9 cellular contexts compared by ENCODE assay signal in the genomic region with DNA sequence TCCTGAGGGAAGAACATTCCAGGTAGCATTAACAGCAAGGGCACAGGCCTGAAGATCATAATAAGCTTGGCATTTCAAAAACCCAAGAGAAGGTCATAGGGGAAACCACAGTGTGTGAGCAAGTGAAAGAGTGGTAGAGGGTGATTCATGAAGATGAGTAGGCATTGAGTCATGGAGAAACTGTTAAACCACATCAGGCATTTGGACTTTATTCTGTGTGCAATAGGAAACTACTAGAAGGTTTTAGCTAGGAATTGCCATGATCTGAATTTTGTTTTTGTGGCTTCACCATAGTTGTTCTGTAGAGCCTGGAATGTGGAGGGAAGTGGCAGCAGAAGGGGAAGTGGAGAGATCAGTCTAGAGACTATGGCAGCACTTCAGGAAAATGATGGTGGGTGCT.
A peak's percentile ranks its signal among the peaks of the same experiment; 100 is the strongest.
DNase-seq lines count a peak whose midpoint lies in the region.
"Had no signal": no experiment of that assay in that cellular context is flagged by ENCODE, and none has a peak within 500 bp of the region (broad histone marks: within the 10 kb centered on the region; RNA-seq: fewer than 3 reads in every experiment).

No MANE protein-coding gene starts in this region.

- H3K9me3 Mint-ChIP-seq in activated CD4-positive, alpha-beta memory T cell treated with anti-CD3 and anti-CD28 coated beads, Interleukin-2, amount 10 ng/mL, durations not matched to agents 7 days and 5 days, result no peaks in the 10 kb centered on the region
- peaks cover 3% of the 10 kb centered on the region for H3K9me3 Mint-ChIP-seq in activated CD4-positive, alpha-beta memory T cell treated with anti-CD3 and anti-CD28 coated beads for 36 hours

- POLR2A ChIA-PET in activated CD4-positive, alpha-beta memory T cell treated with anti-CD3 and anti-CD28 coated beads, Interleukin-2, amount 10 ng/mL, durations not matched to agents 7 days and 5 days (lab: Charles Lee), result no interaction called here
- POLR2A ChIA-PET in activated CD4-positive, alpha-beta memory T cell treated with anti-CD3 and anti-CD28 coated beads for 36 hours (lab: Charles Lee), result interaction anchor here (0.7 kb wide), 1 partner anchor 222 kb away, joined by 3 read pairs; no protein-coding TSS in a partner anchor

- no peaks in the 10 kb centered on the region for H3K36me3 Mint-ChIP-seq in activated CD4-positive, alpha-beta memory T cell treated with anti-CD3 and anti-CD28 coated beads, Interleukin-2, amount 10 ng/mL, durations not matched to agents 7 days and 5 days (ENCODE audit: low read depth)
- no peaks in the 10 kb centered on the region for H3K36me3 Mint-ChIP-seq in activated CD4-positive, alpha-beta memory T cell treated with anti-CD3 and anti-CD28 coated beads for 36 hours
- H3K36me3 Mint-ChIP-seq: CD4-positive, CD25-positive, alpha-beta regulatory T cell had no signal

- peak overlapping the region; percentile 63 for H3K9ac ChIP-seq in adipocyte (ENCODE audit: low read length)

- intact Hi-C loops in activated CD4-positive, alpha-beta memory T cell treated with anti-CD3 and anti-CD28 coated beads for 36 hours (cut with micrococcal nuclease), result loop anchor here (5.0 kb wide), 1 partner anchor 360 kb away; a partner anchor contains a TSS

- no peak overlapping the region for H3K4me3 Mint-ChIP-seq in activated CD4-positive, alpha-beta memory T cell treated with anti-CD3 and anti-CD28 coated beads, Interleukin-2, amount 10 ng/mL, durations not matched to agents 7 days and 5 days
- H3K4me3 Mint-ChIP-seq in activated CD4-positive, alpha-beta memory T cell treated with anti-CD3 and anti-CD28 coated beads for 36 hours, result no peak overlapping the region
- H3K4me3 Mint-ChIP-seq: CD4-positive, CD25-positive, alpha-beta regulatory T cell had no signal

- no peaks in the 10 kb centered on the region for H3K27me3 ChIP-seq in adipocyte (replicated peaks; ENCODE audit: control insufficient read depth, insufficient read depth, low read length)

- peak overlapping the region; percentile 57 for H3K27ac Mint-ChIP-seq in activated CD4-positive, alpha-beta memory T cell treated with anti-CD3 and anti-CD28 coated beads, Interleukin-2, amount 10 ng/mL, durations not matched to agents 7 days and 5 days
- H3K27ac Mint-ChIP-seq in activated CD4-positive, alpha-beta memory T cell treated with anti-CD3 and anti-CD28 coated beads for 36 hours, result no peak overlapping the region
- H3K27ac Mint-ChIP-seq: CD4-positive, CD25-positive, alpha-beta regulatory T cell had no signal

- no peaks in the 10 kb centered on the region for H3K9me3 ChIP-seq in adipocyte (ENCODE audit: control insufficient read depth, low read length)

- peaks cover 8% of the 10 kb centered on the region for H3K4me1 Mint-ChIP-seq in activated CD4-positive, alpha-beta memory T cell treated with anti-CD3 and anti-CD28 coated beads, Interleukin-2, amount 10 ng/mL, durations not matched to agents 7 days and 5 days
- peaks cover 7% of the 10 kb centered on the region for H3K4me1 Mint-ChIP-seq in activated CD4-positive, alpha-beta memory T cell treated with anti-CD3 and anti-CD28 coated beads for 36 hours (ENCODE audit: low read depth)
- H3K4me1 Mint-ChIP-seq: CD4-positive, CD25-positive, alpha-beta regulatory T cell had no signal

- H3K27me3 Mint-ChIP-seq in activated CD4-positive, alpha-beta memory T cell treated with anti-CD3 and anti-CD28 coated beads, Interleukin-2, amount 10 ng/mL, durations not matched to agents 7 days and 5 days, result no peaks in the 10 kb centered on the region
- H3K27me3 Mint-ChIP-seq in activated CD4-positive, alpha-beta memory T cell treated with anti-CD3 and anti-CD28 coated beads for 36 hours, result peaks cover 5% of the 10 kb centered on the region
- H3K27me3 Mint-ChIP-seq: CD4-positive, CD25-positive, alpha-beta regulatory T cell had no signal

- H3K36me3 ChIP-seq in adipocyte (ENCODE audit: control insufficient read depth, insufficient read depth, low read length, severe bottlenecking), result no peaks in the 10 kb centered on the region

- DNase-seq in activated CD4-positive, alpha-beta memory T cell treated with anti-CD3 and anti-CD28 coated beads, Interleukin-2, amount 10 ng/mL, durations not matched to agents 7 days and 5 days, result no peak
- no peak for DNase-seq in activated CD4-positive, alpha-beta memory T cell treated with anti-CD3 and anti-CD28 coated beads for 36 hours
- DNase-seq in HS-5 (ENCODE audit: low read depth) (peak; percentile 97), adipocyte (ENCODE audit: low read depth) (peak; percentile 95), renal cortical epithelial cell (ENCODE audit: low read depth) (peak; percentile 100), RPMI8226 (no peak), DMS 273 (lab: John Stamatoyannopoulos, UW; ENCODE audit: unreplicated experiment) (no peak), NAMALWA (ENCODE audit: low spot score) (no peak)

- no peak overlapping the region for H3K4me3 ChIP-seq in adipocyte (ENCODE audit: low read length)

- CTCF ChIA-PET in activated CD4-positive, alpha-beta memory T cell treated with anti-CD3 and anti-CD28 coated beads, Interleukin-2, amount 10 ng/mL, durations not matched to agents 7 days and 5 days (lab: Charles Lee), result no interaction called here
- CTCF ChIA-PET in activated CD4-positive, alpha-beta memory T cell treated with anti-CD3 and anti-CD28 coated beads for 36 hours (lab: Charles Lee), result no interaction called here

- H3K4me1 ChIP-seq in adipocyte (ENCODE audit: control insufficient read depth, insufficient read depth, low read length), result peaks cover 64% of the 10 kb centered on the region

Comparison
In these comparisons a context has a peak if more than half of its experiments do, and no peak if none do; other contexts are left out.
1. DNase-seq: peak in HS-5 (single experiment), adipocyte (single experiment) and renal cortical epithelial cell (single experiment); none in activated CD4-positive, alpha-beta memory T cell treated with anti-CD3 and anti-CD28 coated beads, Interleukin-2, amount 10 ng/mL, durations not matched to agents 7 days and 5 days (single experiment), activated CD4-positive, alpha-beta memory T cell treated with anti-CD3 and anti-CD28 coated beads for 36 hours (single experiment), RPMI8226 (single experiment), DMS 273 (single experiment) and NAMALWA (single experiment).